Comparison of ENCODE assay signal across 8 cellular contexts in genomic region chr3:125915792-125916375, GRCh38. TPM values are rescaled to one million over a fixed set of nuclear protein-coding genes. Genes with fewer than 3 reads are reported as not detected.
DNase-seq lines count a peak whose midpoint lies in the region; ATAC-seq, FAIRE-seq and TF ChIP-seq lines count a peak whose summit lies in the region.
"Not testable (repeated sequence)": the region's sequence is repeated elsewhere in the genome, so short reads cannot be mapped to it uniquely, and the experiment has no call there.

No MANE protein-coding gene starts in this region.

- H3K9me3 Mint-ChIP-seq in T-helper 2 cell treated with Interferon-gamma antibody and Interleukin-4, amounts not matched to agents 5 μg/mL and 100 μg/mL, for 36 hours, result not testable (repeated sequence)

- H3K4me3 ChIP-seq in ascending aorta (peak overlapping the region; percentile 91 to 92), right atrium auricular region (peak overlapping the region; percentile 79 to 80)

- not testable (repeated sequence) for FAIRE-seq in urothelium cell line (lab: Jason Lieb, UNC)

- H3K27me3 Mint-ChIP-seq in T-helper 2 cell treated with Interferon-gamma antibody and Interleukin-4, amounts not matched to agents 5 μg/mL and 100 μg/mL, for 36 hours (ENCODE audit: low read depth), result not testable (repeated sequence)

- H3K4me1 ChIP-seq in ascending aorta, result not testable (repeated sequence)
- peaks cover 0 to 12% of the 10 kb centered on the region in 2 donors for H3K4me1 ChIP-seq in right atrium auricular region

- not testable (repeated sequence) for H3K27me3 ChIP-seq in ascending aorta, right atrium auricular region

- peaks cover 22% of the 10 kb centered on the region for H3K4me1 Mint-ChIP-seq in T-helper 2 cell treated with Interferon-gamma antibody and Interleukin-4, amounts not matched to agents 5 μg/mL and 100 μg/mL, for 36 hours (ENCODE audit: low read depth)

- H3K36me3 Mint-ChIP-seq in T-helper 2 cell treated with Interferon-gamma antibody and Interleukin-4, amounts not matched to agents 5 μg/mL and 100 μg/mL, for 36 hours (ENCODE audit: low read depth), result not testable (repeated sequence)

- H3K4me3 Mint-ChIP-seq in T-helper 2 cell treated with Interferon-gamma antibody and Interleukin-4, amounts not matched to agents 5 μg/mL and 100 μg/mL, for 36 hours, result peak overlapping the region; percentile 87

- TF ChIP-seq CTCF in ascending aorta (IDR thresholded peaks at IDR 0.05); right atrium auricular region (IDR thresholded peaks at IDR 0.05): not testable (repeated sequence)

- H3K36me3 ChIP-seq in ascending aorta, right atrium auricular region: not testable (repeated sequence)

- not testable (repeated sequence) for H3K9me3 ChIP-seq in ascending aorta, right atrium auricular region

- H3K27ac ChIP-seq in ascending aorta (peak overlapping the region; percentile 83 to 94), right atrium auricular region (peak overlapping the region; percentile 89 to 94)

- H3K27ac Mint-ChIP-seq in T-helper 2 cell treated with Interferon-gamma antibody and Interleukin-4, amounts not matched to agents 5 μg/mL and 100 μg/mL, for 36 hours, result peak overlapping the region; percentile 92

- ATAC-seq in GM18498 (IDR thresholded peaks at IDR 0.05; ENCODE audit: unreplicated experiment) (peak; percentile 87), HG02970 (IDR thresholded peaks at IDR 0.05; ENCODE audit: low FRiP score, unreplicated experiment) (peak; percentile 91)

- DNase-seq in NCI-H187 treated with DMSO at 0.1 percent for 48 hours (lab: John Stamatoyannopoulos, UW) (peak; percentile 87), ascending aorta (ENCODE audit: low spot score in 2 of 2) (peak; percentile 99 to 100), right atrium auricular region (ENCODE audit: low spot score) (peak; percentile 99), pulmonary artery endothelial cell (ENCODE audit: low read depth, low spot score) (peak; percentile 92), urothelium cell line (ENCODE audit: low spot score) (peak; percentile 90)
- peak; percentile 100 for DNase-seq in T-helper 2 cell treated with Interferon-gamma antibody and Interleukin-4, amounts not matched to agents 5 μg/mL and 100 μg/mL, for 36 hours (ENCODE audit: low spot score)

- intact Hi-C loops in ascending aorta (cut with DNase I), result loop anchor here (5.0 kb wide), 2 partner anchors 186 to 561 kb away; partner anchors contain the start of gene ZXDC

RNA-seq across cellular contexts. Expression of gene ROPN1B, which starts 53.1 kb away (rescaled TPM):
- not detected for total RNA-seq in ascending aorta
- 1 to 10 TPM; 3.9 to 4.7 TPM for total RNA-seq in right atrium auricular region
- not detected in 2 replicates for total RNA-seq in pulmonary artery endothelial cell

Comparison
In these comparisons a context has a peak if more than half of its experiments do, and no peak if none do; other contexts are left out.
1. Peak in every context shown above with its lines: DNase-seq, ATAC-seq, H3K4me3 ChIP-seq and H3K27ac ChIP-seq.